8 cellular contexts compared by ENCODE assay signal in genomic region chr1:143799568-143800187, GRCh38.
DNase-seq lines count a peak whose midpoint lies in the region; ATAC-seq, FAIRE-seq and TF ChIP-seq lines count a peak whose summit lies in the region.
"Not testable (repeated sequence)": the region's sequence is repeated elsewhere in the genome, so short reads cannot be mapped to it uniquely, and the experiment has no call there.

No MANE protein-coding gene starts in this region.

- not testable (repeated sequence) for H3K4me3 Mint-ChIP-seq in activated B cell treated with CpG ODN at 0.5 μM for 24 hours; central memory CD8-positive, alpha-beta T cell; stimulated activated memory B cell treated with anti-CD40 and anti-IgM and Interleukin-4, amounts not matched to agents 10 μg/mL and 1 μg/mL and 100 μg/mL, for 72 hours

- not testable (repeated sequence) for H2AFZ ChIP-seq in HepG2 (ENCODE audit: low read length)

- CTCF ChIA-PET in A549 (lab: Yijun Ruan, JAX); activated B cell treated with CpG ODN at 0.5 μM for 24 hours (lab: Charles Lee); HepG2 (lab: Yijun Ruan, JAX; ENCODE audit: low intra/inter-chr PET ratio, low total read pairs): not testable (repeated sequence)

- H3K36me3 ChIP-seq in HepG2 (replicated peaks in 1 of 2; ENCODE audit: control insufficient read depth in 1 of 2, insufficient read depth in 2 of 2, low read length in 2 of 2): not testable (repeated sequence)

- H3K9me3 ChIP-seq in A549; HepG2 (ENCODE audit: low read length): not testable (repeated sequence)

- not testable (repeated sequence) for H3K4me1 Mint-ChIP-seq in activated B cell treated with CpG ODN at 0.5 μM for 24 hours; central memory CD8-positive, alpha-beta T cell; stimulated activated memory B cell treated with anti-CD40 and anti-IgM and Interleukin-4, amounts not matched to agents 10 μg/mL and 1 μg/mL and 100 μg/mL, for 72 hours

- WGBS in A549 (ENCODE audit: missing lambda C conversion rate): no CpG with 5 or more reads among the region's 22 CpGs
- WGBS in HepG2 (ENCODE audit: low lambda C conversion rate): no CpG with 5 or more reads among the region's 22 CpGs

- POLR2A ChIA-PET in A549 (lab: Yijun Ruan, JAX); activated B cell treated with CpG ODN at 0.5 μM for 24 hours (lab: Charles Lee); HepG2 (lab: Yijun Ruan, JAX): not testable (repeated sequence)

- H3K36me3 Mint-ChIP-seq in activated B cell treated with CpG ODN at 0.5 μM for 24 hours (ENCODE audit: low read depth); central memory CD8-positive, alpha-beta T cell (ENCODE audit: insufficient read depth); stimulated activated memory B cell treated with anti-CD40 and anti-IgM and Interleukin-4, amounts not matched to agents 10 μg/mL and 1 μg/mL and 100 μg/mL, for 72 hours: not testable (repeated sequence)

- in situ Hi-C loops in HepG2 (cut with HindIII; ENCODE audit: extremely low pct_ligation_motif_present, low pct_unique_long_range_greater_than_20kb): not testable (repeated sequence)

- BruUV-seq in HepG2 (replicated peaks; lab: Mats Ljungman, UMichigan): not testable (repeated sequence)

- not testable (repeated sequence) for TF ChIP-seq POLR2A in A549 (IDR thresholded peaks at IDR 0.05; ENCODE audit: low read length); HepG2 (IDR thresholded peaks at IDR 0.05; ENCODE audit: insufficient read depth in 1 of 2, low read depth in 2 of 2, low read length in 2 of 2)

- ATAC-seq in A549 (peak; percentile 81), GM18909 (IDR thresholded peaks at IDR 0.05; ENCODE audit: poor library complexity, unreplicated experiment) (peak; percentile 50), HG02678 (IDR thresholded peaks at IDR 0.05; ENCODE audit: unreplicated experiment) (peak; percentile 52), HG03442 (IDR thresholded peaks at IDR 0.05; ENCODE audit: unreplicated experiment) (peak; percentile 77), activated B cell treated with CpG ODN at 0.5 μM for 24 hours (ENCODE audit: low read depth) (peak; percentile 54), HepG2 (peak; percentile 70)
- ATAC-seq in central memory CD8-positive, alpha-beta T cell (replicated peaks; ENCODE audit: extremely low read depth, poor library complexity, severe bottlenecking): peak; percentile 59
- ATAC-seq in stimulated activated memory B cell treated with anti-CD40 and anti-IgM and Interleukin-4, amounts not matched to agents 10 μg/mL and 1 μg/mL and 100 μg/mL, for 72 hours: peak; percentile 62

- not testable (repeated sequence) for H3K4me3 ChIP-seq in A549; HepG2 (replicated peaks in 1 of 3; ENCODE audit: insufficient read depth in 1 of 3, low read depth in 2 of 3, low read length in 3 of 3)

- DNase-seq in A549 (ENCODE audit: low read depth in 1 of 2, low spot score in 1 of 2); activated B cell treated with CpG ODN at 0.5 μM for 24 hours; central memory CD8-positive, alpha-beta T cell (ENCODE audit: low spot score in 2 of 2); HepG2 (ENCODE audit: low spot score): not testable (repeated sequence)

- not testable (repeated sequence) for H3K27ac ChIP-seq in A549; HepG2 (ENCODE audit: extremely low read length, insufficient read depth, low read length)

- H3K27me3 ChIP-seq in HepG2 (ENCODE audit: control insufficient read depth in 1 of 2, insufficient read depth in 2 of 2, low read length in 2 of 2): not testable (repeated sequence)

- not testable (repeated sequence) for H3K9ac ChIP-seq in HepG2 (ENCODE audit: insufficient read depth, low read depth, low read length)

- TF ChIP-seq CTCF in A549 (IDR thresholded peaks at IDR 0.05); activated B cell treated with CpG ODN at 0.5 μM for 24 hours (IDR thresholded peaks at IDR 0.05); HepG2 (CRISPR knock-in tag; IDR thresholded peaks at IDR 0.05): not testable (repeated sequence)

- intact Hi-C loops in activated B cell treated with CpG ODN at 0.5 μM for 24 hours (cut with micrococcal nuclease); HepG2 (cut with micrococcal nuclease; ENCODE audit: unreplicated experiment): not testable (repeated sequence)

- H3K27ac Mint-ChIP-seq in activated B cell treated with CpG ODN at 0.5 μM for 24 hours; central memory CD8-positive, alpha-beta T cell (ENCODE audit: low read depth); stimulated activated memory B cell treated with anti-CD40 and anti-IgM and Interleukin-4, amounts not matched to agents 10 μg/mL and 1 μg/mL and 100 μg/mL, for 72 hours: not testable (repeated sequence)

- H3K27me3 Mint-ChIP-seq in activated B cell treated with CpG ODN at 0.5 μM for 24 hours; central memory CD8-positive, alpha-beta T cell; stimulated activated memory B cell treated with anti-CD40 and anti-IgM and Interleukin-4, amounts not matched to agents 10 μg/mL and 1 μg/mL and 100 μg/mL, for 72 hours: not testable (repeated sequence)

- H4K20me1 ChIP-seq in HepG2 (ENCODE audit: insufficient read depth, low read length): not testable (repeated sequence)

- H3K79me2 ChIP-seq in HepG2 (ENCODE audit: insufficient read depth, low read length): not testable (repeated sequence)

- not testable (repeated sequence) for TF ChIP-seq EP300 in A549 (IDR thresholded peaks at IDR 0.05); HepG2 (IDR thresholded peaks at IDR 0.05; ENCODE audit: low read depth in 2 of 2, low read length in 2 of 2); HepG2 (CRISPR knock-in tag; IDR thresholded peaks at IDR 0.05; ENCODE audit: borderline replicate concordance)

- FAIRE-seq in A549 (lab: Jason Lieb, UNC): not testable (repeated sequence)
- FAIRE-seq in HepG2 (lab: Jason Lieb, UNC): peak; percentile 47

- H3K9me3 Mint-ChIP-seq in activated B cell treated with CpG ODN at 0.5 μM for 24 hours; central memory CD8-positive, alpha-beta T cell; stimulated activated memory B cell treated with anti-CD40 and anti-IgM and Interleukin-4, amounts not matched to agents 10 μg/mL and 1 μg/mL and 100 μg/mL, for 72 hours: not testable (repeated sequence)

- H3K4me2 ChIP-seq in A549; HepG2 (ENCODE audit: low read depth, low read length): not testable (repeated sequence)

- not testable (repeated sequence) for TF ChIP-seq RAD21 in A549 (conservative IDR thresholded peaks at IDR 0.05 in 1 of 2, IDR thresholded peaks at IDR 0.05 in 1 of 2); HepG2 (CRISPR knock-in tag; IDR thresholded peaks at IDR 0.05)

- not testable (repeated sequence) for H3K4me1 ChIP-seq in A549; HepG2 (ENCODE audit: insufficient read depth, low read length)
